Comparison of ENCODE assay signal across 1 cellular context in genomic region chr18:63266888-63267790, GRCh38.
TF ChIP-seq lines count a peak whose summit lies in the region.

No MANE protein-coding gene starts in this region.

TF ChIP-seq in HepG2, 621 proteins besides CTCF, POLR2A, EP300 and RAD21 (continued from another document):
- TF ChIP-seq PAXIP1 (CRISPR knock-in tag; conservative IDR thresholded peaks at IDR 0.05) (no peak), ARNT (IDR thresholded peaks at IDR 0.05) (no peak), GFI1 (CRISPR knock-in tag; IDR thresholded peaks at IDR 0.05; ENCODE audit: borderline replicate concordance) (no peak)
